29 cellular contexts compared by ENCODE assay signal in the genomic region with DNA sequence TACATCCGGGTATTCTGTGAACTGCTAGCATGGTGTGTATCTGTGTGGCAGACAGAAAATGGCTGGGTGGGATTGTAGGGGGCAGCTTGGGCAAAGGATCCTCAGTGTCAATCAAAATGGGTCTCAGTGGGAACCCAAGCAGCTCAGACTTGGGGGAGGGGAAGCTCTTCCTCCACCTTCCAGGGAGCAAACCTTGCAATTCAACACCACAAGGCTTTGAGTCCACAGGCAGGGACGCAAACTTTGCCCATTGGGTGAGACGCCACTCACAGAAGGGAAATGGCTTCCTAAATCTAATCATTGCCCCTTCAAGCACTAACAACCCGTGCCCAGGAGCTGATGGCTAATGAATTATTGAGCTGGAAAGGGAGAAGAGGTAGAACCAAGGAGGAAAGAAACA. TPM values are rescaled to one million over a fixed set of nuclear protein-coding genes. Genes with fewer than 3 reads are reported as not detected.
"Had no signal": no experiment of that assay in that cellular context is flagged by ENCODE, and none has a peak within 500 bp of the region (broad histone marks: within the 10 kb centered on the region; RNA-seq: fewer than 3 reads in every experiment).

No MANE protein-coding gene starts in this region.

- H3K36me3 Mint-ChIP-seq: naive thymus-derived CD4-positive, alpha-beta T cell had no signal

- H3K27ac ChIP-seq: coronary artery, esophagus squamous epithelium, heart left ventricle, hepatocyte, parathyroid adenoma, prostate gland, right atrium auricular region, thyroid gland had no signal

- H3K9me3 ChIP-seq: heart left ventricle, prostate gland, right atrium auricular region, thyroid gland had no signal

- H3K4me3 ChIP-seq: coronary artery, esophagus squamous epithelium, heart left ventricle, hepatocyte, prostate gland, right atrium auricular region, smooth muscle cell, thyroid gland had no signal

- H3K27me3 ChIP-seq: thyroid gland had no signal

- H3K36me3 ChIP-seq: esophagus squamous epithelium, heart left ventricle, prostate gland, right atrium auricular region, thyroid gland had no signal

- H3K27ac Mint-ChIP-seq: effector memory CD8-positive, alpha-beta T cell; naive thymus-derived CD4-positive, alpha-beta T cell; stimulated activated naive CD8-positive, alpha-beta T cell treated with anti-CD3 and anti-CD28 coated beads, Interleukin-15, amount 100 ng/mL, for 72 hours had no signal

- ATAC-seq: effector memory CD8-positive, alpha-beta T cell; heart left ventricle; left colon; naive thymus-derived CD4-positive, alpha-beta T cell; sciatic nerve; stimulated activated naive CD8-positive, alpha-beta T cell treated with anti-CD3 and anti-CD28 coated beads, Interleukin-15, amount 100 ng/mL, for 72 hours had no signal

- H3K4me3 Mint-ChIP-seq: effector memory CD8-positive, alpha-beta T cell; stimulated activated naive CD8-positive, alpha-beta T cell treated with anti-CD3 and anti-CD28 coated beads, Interleukin-15, amount 100 ng/mL, for 72 hours had no signal

- DNase-seq: dermis blood vessel endothelial cell; effector memory CD8-positive, alpha-beta T cell; erythroblast; esophagus squamous epithelium; foreskin melanocyte; heart left ventricle; kidney glomerular epithelial cell; left colon; mammary epithelial cell; mesendoderm; midbrain; naive thymus-derived CD4-positive, alpha-beta T cell; stimulated activated CD4-positive, alpha-beta T cell treated with anti-CD3 and anti-CD28 coated beads, Interleukin-12 subunit alpha, Interleukin-12 subunit beta, amount 100 ng/mL, for 4 hours; stimulated activated CD4-positive, alpha-beta T cell treated with anti-CD3 and anti-CD28 coated beads, Interleukin-1b, Interleukin-23, amount 100 ng/mL, for 48 hours; stimulated activated CD4-positive, alpha-beta T cell treated with anti-CD3 and anti-CD28 coated beads, Interleukin-4, amount 100 ng/mL, for 1 hour; stimulated activated CD8-positive, alpha-beta memory T cell treated with anti-CD3 and anti-CD28 coated beads, Interleukin-4, amount 100 ng/mL, for 48 hours; stimulated activated naive CD4-positive, alpha-beta T cell; stimulated activated naive CD8-positive, alpha-beta T cell treated with anti-CD3 and anti-CD28 coated beads, Interleukin-15, amount 100 ng/mL, for 72 hours; thyroid gland; trophoblast cell had no signal

- H3K4me1 Mint-ChIP-seq: stimulated activated naive CD8-positive, alpha-beta T cell treated with anti-CD3 and anti-CD28 coated beads, Interleukin-15, amount 100 ng/mL, for 72 hours had no signal

- H3K4me1 ChIP-seq: prostate gland had no signal

- H3K9me3 Mint-ChIP-seq: stimulated activated naive CD8-positive, alpha-beta T cell treated with anti-CD3 and anti-CD28 coated beads, Interleukin-15, amount 100 ng/mL, for 72 hours had no signal

RNA-seq across cellular contexts. Expression of gene KCNIP1, which starts 1.1 kb away (rescaled TPM):
- total RNA-seq: esophagus squamous epithelium; lower leg skin; mammary epithelial cell; naive thymus-derived CD4-positive, alpha-beta T cell; osteoblast; right atrium auricular region; smooth muscle cell had no signal
